1 cellular context compared by ENCODE assay signal in the genomic region with DNA sequence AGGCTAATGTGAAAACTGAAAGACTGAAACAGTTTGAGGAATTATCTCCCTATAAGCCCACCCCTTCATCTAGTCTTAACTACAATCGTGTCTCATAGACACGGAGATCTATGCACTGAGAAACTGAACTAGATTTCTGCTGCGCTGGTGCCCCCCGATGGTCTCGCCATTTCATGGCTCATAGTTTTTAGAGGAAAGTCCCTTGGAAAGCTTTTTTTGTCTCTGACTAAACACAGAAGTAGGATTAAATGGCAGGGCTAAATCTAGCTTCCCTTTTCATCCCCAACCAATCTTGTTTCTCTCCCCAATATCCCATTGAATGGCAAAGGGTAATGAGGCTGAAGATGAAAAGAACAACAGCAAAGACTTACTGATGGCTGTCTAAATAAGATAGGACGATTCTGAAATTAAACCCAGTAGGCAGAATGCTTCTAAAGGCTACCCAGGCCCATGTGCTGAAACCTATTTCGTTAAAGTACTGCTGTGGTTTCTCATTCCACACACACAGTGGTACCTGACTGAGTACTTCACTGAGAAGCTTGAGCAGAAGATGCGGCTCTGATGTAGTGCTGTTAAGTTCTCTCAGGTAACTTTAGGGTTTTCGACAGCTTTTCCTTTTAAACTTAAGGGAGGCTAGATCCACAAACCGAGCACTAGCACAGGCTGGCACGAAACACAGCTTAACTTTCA.
TF ChIP-seq lines count a peak whose summit lies in the region.

No MANE protein-coding gene starts in this region.

TF ChIP-seq in GM23338, 12 proteins besides CTCF, POLR2A, EP300 and RAD21 (continued from another document):
- TF ChIP-seq ZNF462 (CRISPR knock-in tag; IDR thresholded peaks at IDR 0.05) (no peak), JUNB (IDR thresholded peaks at IDR 0.05; ENCODE audit: unreplicated experiment) (no peak), ZNF331 (CRISPR knock-in tag; IDR thresholded peaks at IDR 0.05; ENCODE audit: low read depth) (no peak), STAT1 (IDR thresholded peaks at IDR 0.05; ENCODE audit: unreplicated experiment) (no peak)
